Comparison of ENCODE assay signal across 8 cellular contexts in the genomic region with DNA sequence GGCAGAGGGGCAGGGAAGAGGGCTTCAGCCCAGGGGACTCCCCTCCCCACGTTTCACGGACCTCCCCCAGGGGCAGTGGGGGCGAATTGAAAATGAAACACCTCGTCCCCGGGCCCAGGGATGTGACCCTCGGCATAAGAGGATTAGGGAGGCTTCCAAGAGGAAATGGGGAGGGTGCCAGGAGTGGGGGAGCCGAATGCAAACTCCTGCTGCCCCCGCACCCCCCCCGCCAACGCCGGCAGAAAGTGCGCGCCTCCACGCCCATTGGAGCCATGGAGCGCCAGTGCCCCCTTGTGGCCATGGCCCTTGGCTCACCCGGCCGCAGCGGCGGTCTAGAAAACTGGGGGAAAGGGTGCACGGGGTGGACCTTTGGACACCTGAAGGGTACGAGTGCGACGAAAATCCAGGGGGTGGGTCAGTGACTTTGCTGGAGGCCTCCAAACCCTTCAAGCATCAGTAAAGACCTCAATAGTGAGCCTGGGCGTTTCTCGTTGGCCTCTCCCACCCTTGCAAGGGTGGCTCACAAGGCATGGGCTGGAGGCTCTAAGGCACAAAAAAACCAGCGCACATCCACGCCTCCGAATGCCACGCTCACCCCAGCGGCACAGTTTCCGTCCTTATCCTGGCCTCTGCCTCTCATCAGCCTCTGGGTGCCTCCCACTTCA.
DNase-seq lines count a peak whose midpoint lies in the region; ATAC-seq and TF ChIP-seq lines count a peak whose summit lies in the region.

No MANE protein-coding gene starts in this region.

- ATAC-seq in GM18511 (IDR thresholded peaks at IDR 0.05; ENCODE audit: unreplicated experiment) (peak; percentile 80), right lobe of liver (peak; percentile 75 to 88 (median 84))

- intact Hi-C loops in right lobe of liver (cut with DNase I): loop anchor here (2.0 to 5.0 kb wide), 2 partner anchors 461 to 464 kb away; no protein-coding TSS in a partner anchor

- peak overlapping the region; percentile 52 for H3K4me3 ChIP-seq in AG04449 (ENCODE audit: low read depth, low read length)
- H3K4me3 ChIP-seq in coronary artery: peak overlapping the region; percentile 63
- H3K4me3 ChIP-seq in right lobe of liver: peak overlapping the region; percentile 20 to 35 (median 32)

- CTCF ChIA-PET in AG04449 (lab: Yijun Ruan, JAX): interaction anchor here (0.7 to 3.8 kb wide), 6 partner anchors 10 to 462 kb away, joined by 3 to 33 read pairs (median 6); partner anchors contain the start of gene EFNB1

- no peak for TF ChIP-seq POLR2A in right lobe of liver (IDR thresholded peaks at IDR 0.05)

- POLR2A ChIA-PET in AG04449 (lab: Yijun Ruan, JAX): interaction anchor here (2.9 kb wide), 1 partner anchor 457 kb away, joined by 12 read pairs; the partner anchor contains the start of gene EFNB1

- H3K4me1 ChIP-seq in right lobe of liver: no peaks in the 10 kb centered on the region

- peak overlapping the region in 1 of 2 donors; percentile 53 for H3K27ac ChIP-seq in coronary artery
- no peak overlapping the region for H3K27ac ChIP-seq in right lobe of liver

- peak; percentile 87 for TF ChIP-seq CTCF in AG04449 (IDR thresholded peaks at IDR 0.05; ENCODE audit: insufficient read depth, low read length, missing control alignments)
- peak; percentile 78 for TF ChIP-seq CTCF in coronary artery (IDR thresholded peaks at IDR 0.05)
- peak; percentile 83 to 93 (median 90) for TF ChIP-seq CTCF in right lobe of liver (IDR thresholded peaks at IDR 0.05)

- DNase-seq in AG04449 (ENCODE audit: low read depth, low spot score) (no peak), LoVo (ENCODE audit: low spot score) (peak; percentile 31), coronary artery (ENCODE audit: low spot score) (no peak), right lobe of liver (peak; percentile 60 to 72 (median 62)), cortex of kidney (lab: John Stamatoyannopoulos, UW) (no peak)
- peak; percentile 32 to 58 for DNase-seq in activated CD4-positive, alpha-beta T cell treated with anti-CD3 and anti-CD28 coated beads for 4 hours
- DNase-seq in stimulated activated CD4-positive, alpha-beta T cell treated with anti-CD3 and anti-CD28 coated beads, Interleukin-4, amount 100 ng/mL, for 48 hours (ENCODE audit: low read depth in 2 of 2): peak; percentile 36 to 54

- no peaks in the 10 kb centered on the region for H3K9me3 ChIP-seq in right lobe of liver

- 6% methylated on average over 21 of the region's 31 CpGs for WGBS in right lobe of liver (ENCODE audit: insufficient coverage, low coverage, low lambda C conversion rate, missing lambda C conversion rate)

- H3K36me3 ChIP-seq in right lobe of liver: no peaks in the 10 kb centered on the region

- no peaks in the 10 kb centered on the region for H3K27me3 ChIP-seq in right lobe of liver

Comparison
In these comparisons a context has a peak if more than half of its experiments do, and no peak if none do; other contexts are left out.
1. DNase-seq: peak in LoVo (single experiment), activated CD4-positive, alpha-beta T cell treated with anti-CD3 and anti-CD28 coated beads for 4 hours (2 of 2), right lobe of liver (3 of 3) and stimulated activated CD4-positive, alpha-beta T cell treated with anti-CD3 and anti-CD28 coated beads, Interleukin-4, amount 100 ng/mL, for 48 hours (2 of 2); none in AG04449 (single experiment), coronary artery (single experiment) and cortex of kidney (single experiment).
2. Peak in every context shown above with its lines, with median percentiles within 50 percentile points of each other: H3K4me3 ChIP-seq and CTCF ChIP-seq.